In the genomic region with DNA sequence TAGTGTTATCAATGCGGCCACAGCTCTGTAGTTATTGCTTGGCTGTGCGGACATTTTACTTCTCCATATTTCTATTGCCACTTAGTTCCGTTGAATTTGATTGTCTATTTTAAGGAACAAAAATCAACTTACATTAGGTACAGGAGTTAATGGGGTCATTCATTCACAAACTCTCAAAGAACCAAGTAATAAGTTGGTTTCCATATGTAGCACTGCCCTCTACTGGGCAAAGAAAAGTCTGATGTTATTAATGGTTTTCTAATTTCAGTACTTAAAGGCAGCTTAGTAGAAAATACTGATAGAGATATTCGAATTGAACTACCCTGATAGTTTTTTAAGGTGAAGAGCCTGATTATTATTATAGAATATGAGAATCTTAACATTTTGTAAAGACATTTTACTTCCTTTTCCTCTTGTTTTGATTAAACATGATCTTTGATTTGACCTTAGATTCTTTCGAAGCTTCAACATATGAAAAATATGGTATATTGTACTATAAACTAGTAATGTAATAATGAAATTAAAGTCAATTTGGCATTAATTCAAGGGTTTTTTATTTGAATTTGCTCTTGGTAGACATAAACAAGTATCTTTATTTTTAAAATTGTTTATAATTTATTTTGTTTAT, we compare ENCODE assay signal across 7 cellular contexts.
DNase-seq lines count a peak whose midpoint lies in the region; ATAC-seq and TF ChIP-seq lines count a peak whose summit lies in the region.

No MANE protein-coding gene starts in this region.

- no peaks in the 10 kb centered on the region for H3K27me3 ChIP-seq in neuronal stem cell (ENCODE audit: control insufficient read depth in 3 of 3, insufficient read depth in 3 of 3, low read depth in 1 of 3, low read length in 3 of 3)

- no CpG with 5 or more reads among the region's 5 CpGs for WGBS in neuronal stem cell (ENCODE audit: extremely low coverage in 2 of 2, insufficient read length in 2 of 2, insufficient replicate concordance in 1 of 2), 2 donors

- ATAC-seq in HG03159 (IDR thresholded peaks at IDR 0.05; ENCODE audit: unreplicated experiment) (peak; percentile 72), HG02678 (IDR thresholded peaks at IDR 0.05; ENCODE audit: unreplicated experiment) (no peak)

- no peak overlapping the region for H4K91ac ChIP-seq in neuronal stem cell (ENCODE audit: low read depth, low read length, poor library complexity)

- H3K4me3 ChIP-seq in GM12864 (ENCODE audit: low read depth, low read length) (no peak overlapping the region), choroid plexus epithelial cell (ENCODE audit: low read depth, low read length) (no peak overlapping the region), neuronal stem cell (ENCODE audit: low read length in 2 of 2) (no peak overlapping the region)

- no peak overlapping the region for H3K27ac ChIP-seq in neuronal stem cell (replicated peaks; ENCODE audit: low read length)

- H2AFZ ChIP-seq in neuronal stem cell (ENCODE audit: low read length) = no peak overlapping the region

- DNase-seq in GM12864 (ENCODE audit: low read depth) (peak; percentile 3), NCI-H82 (lab: John Stamatoyannopoulos, UW) (peak; percentile 71), choroid plexus epithelial cell (ENCODE audit: low read depth) (peak; percentile 62), neuronal stem cell (ENCODE audit: low spot score) (peak; percentile 30), GF-D8 (lab: John Stamatoyannopoulos, UW) (no peak)

- H3K4me1 ChIP-seq in neuronal stem cell (ENCODE audit: control insufficient read depth in 2 of 2, insufficient read depth in 1 of 2, low read depth in 1 of 2, low read length in 2 of 2) = no peaks in the 10 kb centered on the region

- no peak overlapping the region for H4K8ac ChIP-seq in neuronal stem cell (ENCODE audit: low read depth, low read length)

- H2BK120ac ChIP-seq in neuronal stem cell (ENCODE audit: low read depth, low read length) = no peak overlapping the region

- no peak overlapping the region for H3K4me2 ChIP-seq in neuronal stem cell (ENCODE audit: insufficient read depth, low read length, poor library complexity, severe bottlenecking)

- no peak overlapping the region for H3K4ac ChIP-seq in neuronal stem cell (ENCODE audit: low read length)

- H3K9ac ChIP-seq in neuronal stem cell (ENCODE audit: low read depth, low read length, poor library complexity) = no peak overlapping the region

- no peaks in the 10 kb centered on the region for H3K79me1 ChIP-seq in neuronal stem cell (ENCODE audit: low read depth, low read length)

- no peak overlapping the region for H3K23ac ChIP-seq in neuronal stem cell (ENCODE audit: low read depth, low read length, poor library complexity)

- H2BK15ac ChIP-seq in neuronal stem cell (ENCODE audit: low read length) = no peak overlapping the region

- H3K36me3 ChIP-seq in neuronal stem cell (replicated peaks in 1 of 2; ENCODE audit: control insufficient read depth in 2 of 2, insufficient read depth in 2 of 2, low read length in 2 of 2) = no peaks in the 10 kb centered on the region

- H3K18ac ChIP-seq in neuronal stem cell (ENCODE audit: low read length) = no peak overlapping the region

- H3K14ac ChIP-seq in neuronal stem cell (ENCODE audit: low read length) = no peak overlapping the region

- H3K9me3 ChIP-seq in neuronal stem cell (replicated peaks in 1 of 2; ENCODE audit: control insufficient read depth in 2 of 2, insufficient read depth in 1 of 2, low read depth in 1 of 2, low read length in 2 of 2) = peaks cover 3 to 8% of the 10 kb centered on the region in 2 donors

- no peak overlapping the region for H2BK5ac ChIP-seq in neuronal stem cell (ENCODE audit: low read length)

- no peak overlapping the region for H2BK12ac ChIP-seq in neuronal stem cell (ENCODE audit: low read length)

- peak; percentile 53 for TF ChIP-seq CTCF in GM12864 (IDR thresholded peaks at IDR 0.05; ENCODE audit: low read depth, low read length, missing control alignments)
- TF ChIP-seq CTCF in choroid plexus epithelial cell (conservative IDR thresholded peaks at IDR 0.05; ENCODE audit: low read depth, low read length) = peak; percentile 53

- no peak overlapping the region for H2AK5ac ChIP-seq in neuronal stem cell (ENCODE audit: low read depth, low read length)
